ENCODE assay signal across 26 cellular contexts in the genomic region with DNA sequence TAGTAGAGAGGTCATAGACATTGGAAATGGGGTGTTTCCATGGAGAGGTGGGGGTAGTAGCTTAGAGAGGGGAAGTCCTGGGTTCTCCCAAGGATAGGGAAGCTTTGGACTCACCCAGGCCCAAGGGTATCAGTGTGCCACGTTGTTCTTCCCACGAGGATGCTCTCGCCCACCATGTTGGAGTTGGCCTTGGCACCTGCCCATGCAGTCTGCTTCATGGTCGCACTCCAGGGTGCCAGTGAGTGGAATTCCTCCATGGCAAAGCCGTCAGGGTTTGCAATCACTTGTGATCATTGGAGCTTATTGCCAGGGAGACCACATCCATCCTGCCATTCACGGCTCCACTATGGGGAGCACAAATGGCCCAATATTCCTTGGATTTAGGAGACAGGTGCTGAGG.
"Had no signal": no experiment of that assay in that cellular context is flagged by ENCODE, and none has a peak within 500 bp of the region (broad histone marks: within the 10 kb centered on the region; RNA-seq: fewer than 3 reads in every experiment).

No MANE protein-coding gene starts in this region.

- H3K9me3 Mint-ChIP-seq: activated B cell treated with CpG ODN at 0.5 μM for 24 hours; activated naive CD4-positive, alpha-beta T cell treated with anti-CD3 and anti-CD28 coated beads for 36 hours; activated naive CD8-positive, alpha-beta T cell treated with anti-CD3 and anti-CD28 coated beads, Interleukin-2, amount 10 ng/mL, durations not matched to agents 7 days and 5 days; activated T-cell treated with anti-CD3 and anti-CD28 coated beads, Interleukin-2, amount 50 U/mL, for 24 hours; activated T-helper 2 cell treated with anti-CD3 and anti-CD28 coated beads, Interferon-gamma antibody, Interleukin-2, Interleukin-4, amounts not matched to agents 10 μg/mL and 5 μg/mL and 100 μg/mL, durations not matched to agents 14 hours and 24 hours and 36 hours; effector memory CD8-positive, alpha-beta T cell; naive thymus-derived CD4-positive, alpha-beta T cell; neural progenitor cell; stimulated activated naive CD8-positive, alpha-beta T cell treated with anti-CD3 and anti-CD28 coated beads, Interleukin-15, Interleukin-2, amounts not matched to agents 100 ng/mL and 50 ng/mL, for 24 hours had no signal

- H3K36me3 ChIP-seq: cardiac muscle cell, neural progenitor cell, prostate gland had no signal

- H3K9me3 ChIP-seq: gastroesophageal sphincter, prostate gland, thyroid gland, upper lobe of right lung had no signal

- H3K27ac Mint-ChIP-seq: activated B cell treated with CpG ODN at 0.5 μM for 24 hours; activated CD4-positive, alpha-beta T cell treated with anti-CD3 and anti-CD28 coated beads for 36 hours; activated naive CD4-positive, alpha-beta T cell treated with anti-CD3 and anti-CD28 coated beads for 36 hours; activated naive CD8-positive, alpha-beta T cell treated with anti-CD3 and anti-CD28 coated beads, Interleukin-2, amount 10 ng/mL, durations not matched to agents 7 days and 5 days; activated T-cell treated with anti-CD3 and anti-CD28 coated beads, Interleukin-2, amount 50 U/mL, for 24 hours; activated T-helper 2 cell treated with anti-CD3 and anti-CD28 coated beads, Interferon-gamma antibody, Interleukin-2, Interleukin-4, amounts not matched to agents 10 μg/mL and 5 μg/mL and 100 μg/mL, durations not matched to agents 14 hours and 24 hours and 36 hours; effector memory CD8-positive, alpha-beta T cell; neural progenitor cell; stimulated activated naive CD8-positive, alpha-beta T cell treated with anti-CD3 and anti-CD28 coated beads, Interleukin-15, Interleukin-2, amounts not matched to agents 100 ng/mL and 50 ng/mL, for 24 hours had no signal

- H3K4me1 ChIP-seq: neural progenitor cell, prostate gland, upper lobe of right lung had no signal

- H3K4me3 ChIP-seq: cardiac muscle cell, dorsolateral prefrontal cortex, gastroesophageal sphincter, lung, neural progenitor cell, prostate gland, thyroid gland, upper lobe of right lung had no signal

- H3K4me1 Mint-ChIP-seq: activated B cell treated with CpG ODN at 0.5 μM for 24 hours; activated CD4-positive, alpha-beta T cell treated with anti-CD3 and anti-CD28 coated beads for 36 hours; activated naive CD8-positive, alpha-beta T cell treated with anti-CD3 and anti-CD28 coated beads, Interleukin-2, amount 10 ng/mL, durations not matched to agents 7 days and 5 days had no signal

- H3K27ac ChIP-seq: cardiac muscle cell, dorsolateral prefrontal cortex, gastroesophageal sphincter, neural progenitor cell, prostate gland, thyroid gland, upper lobe of right lung had no signal

- ATAC-seq: activated CD4-positive, alpha-beta T cell treated with anti-CD3 and anti-CD28 coated beads for 36 hours; effector memory CD8-positive, alpha-beta T cell; left colon; naive thymus-derived CD4-positive, alpha-beta T cell had no signal

- H3K27me3 Mint-ChIP-seq: activated B cell treated with CpG ODN at 0.5 μM for 24 hours; activated CD4-positive, alpha-beta T cell treated with anti-CD3 and anti-CD28 coated beads for 36 hours; activated naive CD8-positive, alpha-beta T cell treated with anti-CD3 and anti-CD28 coated beads, Interleukin-2, amount 10 ng/mL, durations not matched to agents 7 days and 5 days; activated T-cell treated with anti-CD3 and anti-CD28 coated beads, Interleukin-2, amount 50 U/mL, for 24 hours; effector memory CD8-positive, alpha-beta T cell; naive thymus-derived CD4-positive, alpha-beta T cell; stimulated activated naive CD8-positive, alpha-beta T cell treated with anti-CD3 and anti-CD28 coated beads, Interleukin-15, Interleukin-2, amounts not matched to agents 100 ng/mL and 50 ng/mL, for 24 hours had no signal

- H3K4me3 Mint-ChIP-seq: activated B cell treated with CpG ODN at 0.5 μM for 24 hours; activated CD4-positive, alpha-beta T cell treated with anti-CD3 and anti-CD28 coated beads for 36 hours; activated naive CD4-positive, alpha-beta T cell treated with anti-CD3 and anti-CD28 coated beads for 36 hours; activated naive CD8-positive, alpha-beta T cell treated with anti-CD3 and anti-CD28 coated beads, Interleukin-2, amount 10 ng/mL, durations not matched to agents 7 days and 5 days; activated T-cell treated with anti-CD3 and anti-CD28 coated beads, Interleukin-2, amount 50 U/mL, for 24 hours; effector memory CD8-positive, alpha-beta T cell; naive thymus-derived CD4-positive, alpha-beta T cell; neural progenitor cell; stimulated activated naive CD8-positive, alpha-beta T cell treated with anti-CD3 and anti-CD28 coated beads, Interleukin-15, Interleukin-2, amounts not matched to agents 100 ng/mL and 50 ng/mL, for 24 hours had no signal

- H3K27me3 ChIP-seq: cardiac muscle cell, dorsolateral prefrontal cortex, gastroesophageal sphincter, neural progenitor cell, thyroid gland, upper lobe of right lung had no signal

- DNase-seq: activated B cell treated with CpG ODN at 0.5 μM for 24 hours; activated CD4-positive, alpha-beta T cell treated with anti-CD3 and anti-CD28 coated beads for 36 hours; activated CD4-positive, alpha-beta T cell treated with anti-CD3 and anti-CD28 coated beads, Interleukin-2, amount 50 U/mL, for 4 hours; activated CD8-positive, alpha-beta memory T cell treated with anti-CD3 and anti-CD28 coated beads for 24 hours; activated CD8-positive, alpha-beta memory T cell treated with anti-CD3 and anti-CD28 coated beads, Interleukin-2, amount 50 U/mL, for 4 hours; activated naive CD4-positive, alpha-beta T cell treated with anti-CD3 and anti-CD28 coated beads for 36 hours; activated naive CD8-positive, alpha-beta T cell treated with anti-CD3 and anti-CD28 coated beads, Interleukin-2, amount 10 ng/mL, durations not matched to agents 7 days and 5 days; activated T-cell treated with anti-CD3 and anti-CD28 coated beads, Interleukin-2, amount 50 U/mL, for 24 hours; amniotic stem cell; dorsolateral prefrontal cortex; effector memory CD8-positive, alpha-beta T cell; left colon; naive thymus-derived CD4-positive, alpha-beta T cell; stimulated activated CD4-positive, alpha-beta T cell treated with anti-CD3 and anti-CD28 coated beads, Interleukin-12 subunit alpha, Interleukin-12 subunit beta, amount 100 ng/mL, for 4 hours; stimulated activated CD4-positive, alpha-beta T cell treated with anti-CD3 and anti-CD28 coated beads, Interleukin-4, amount 100 ng/mL, for 4 hours; substantia nigra; T-helper 9 cell; thyroid gland; upper lobe of right lung had no signal
